In genomic region chr14:94598816-94599655, GRCh38 we compare ENCODE assay signal across 8 cellular contexts. TPM values are rescaled to one million over a fixed set of nuclear protein-coding genes. Genes with fewer than 3 reads are reported as not detected.
DNase-seq lines count a peak whose midpoint lies in the region; ATAC-seq lines count a peak whose summit lies in the region.

No MANE protein-coding gene starts in this region.

- in situ Hi-C loops in SK-MEL-5 (cut with HindIII; ENCODE audit: low pct_unique_long_range_greater_than_20kb, low sequenced_read_pairs): no loop called here

- intact Hi-C loops in posterior cingulate gyrus (cut with DNase I): no loop called here

- ATAC-seq in HG03159 (IDR thresholded peaks at IDR 0.05; ENCODE audit: unreplicated experiment): no peak

- DNase-seq in EL (peak; percentile 91), SK-MEL-5 (ENCODE audit: low read depth, low spot score) (peak; percentile 99), globus pallidus (ENCODE audit: low spot score) (peak; percentile 81), posterior cingulate gyrus (peak; percentile 53 to 91 (median 68)), NCI-H146 treated with DMSO at 0.1 percent for 48 hours (lab: John Stamatoyannopoulos, UW; ENCODE audit: unreplicated experiment) (no peak)
- DNase-seq in stimulated activated CD4-positive, alpha-beta T cell treated with anti-CD3 and anti-CD28 coated beads, Interleukin-2, amount 100 ng/mL, for 24 hours: no peak
- no peak for DNase-seq in effector CD4-positive, alpha-beta T cell

RNA-seq across cellular contexts. Expression of gene SERPINA3, which starts 13.2 kb away (rescaled TPM):
- total RNA-seq in SK-MEL-5 (2014; rRNA removed; shearing (Covaris generic)): 195 and 196 TPM in 2 replicates
- polyA plus RNA-seq in SK-MEL-5 (2015; cell fraction: cytosol; rRNA removed): 715 and 825 TPM in 2 replicates
- polyA plus RNA-seq in SK-MEL-5 (2015; cell fraction: nucleus; rRNA removed): 137 and 158 TPM in 2 replicates

RNA-seq across cellular contexts. Expression of gene SERPINA5, which starts 17.8 kb away (rescaled TPM):
- 0.16 and 0.32 TPM in 2 replicates for total RNA-seq in SK-MEL-5 (2014; rRNA removed; shearing (Covaris generic))
- polyA plus RNA-seq in SK-MEL-5 (2015; cell fraction: cytosol; rRNA removed): 0.68 and 0.76 TPM in 2 replicates
- polyA plus RNA-seq in SK-MEL-5 (2015; cell fraction: nucleus; rRNA removed): 0.36 TPM in 1 of 2 replicates, not detected in the other

RNA-seq across cellular contexts. Expression of gene SERPINA4, which starts 37.8 kb away (rescaled TPM):
- total RNA-seq in SK-MEL-5 (2014; rRNA removed; shearing (Covaris generic)): not detected in 2 replicates
- not detected in 2 replicates for polyA plus RNA-seq in SK-MEL-5 (2015; cell fraction: cytosol; rRNA removed)
- not detected in 2 replicates for polyA plus RNA-seq in SK-MEL-5 (2015; cell fraction: nucleus; rRNA removed)

Comparison
In these comparisons a context has a peak if more than half of its experiments do, and no peak if none do; other contexts are left out.
1. DNase-seq: peak in EL (single experiment), SK-MEL-5 (single experiment), globus pallidus (single experiment) and posterior cingulate gyrus (10 of 10); none in NCI-H146 treated with DMSO at 0.1 percent for 48 hours (single experiment), stimulated activated CD4-positive, alpha-beta T cell treated with anti-CD3 and anti-CD28 coated beads, Interleukin-2, amount 100 ng/mL, for 24 hours (0 of 2) and effector CD4-positive, alpha-beta T cell (single experiment).